10 cellular contexts compared by ENCODE assay signal in the genomic region with DNA sequence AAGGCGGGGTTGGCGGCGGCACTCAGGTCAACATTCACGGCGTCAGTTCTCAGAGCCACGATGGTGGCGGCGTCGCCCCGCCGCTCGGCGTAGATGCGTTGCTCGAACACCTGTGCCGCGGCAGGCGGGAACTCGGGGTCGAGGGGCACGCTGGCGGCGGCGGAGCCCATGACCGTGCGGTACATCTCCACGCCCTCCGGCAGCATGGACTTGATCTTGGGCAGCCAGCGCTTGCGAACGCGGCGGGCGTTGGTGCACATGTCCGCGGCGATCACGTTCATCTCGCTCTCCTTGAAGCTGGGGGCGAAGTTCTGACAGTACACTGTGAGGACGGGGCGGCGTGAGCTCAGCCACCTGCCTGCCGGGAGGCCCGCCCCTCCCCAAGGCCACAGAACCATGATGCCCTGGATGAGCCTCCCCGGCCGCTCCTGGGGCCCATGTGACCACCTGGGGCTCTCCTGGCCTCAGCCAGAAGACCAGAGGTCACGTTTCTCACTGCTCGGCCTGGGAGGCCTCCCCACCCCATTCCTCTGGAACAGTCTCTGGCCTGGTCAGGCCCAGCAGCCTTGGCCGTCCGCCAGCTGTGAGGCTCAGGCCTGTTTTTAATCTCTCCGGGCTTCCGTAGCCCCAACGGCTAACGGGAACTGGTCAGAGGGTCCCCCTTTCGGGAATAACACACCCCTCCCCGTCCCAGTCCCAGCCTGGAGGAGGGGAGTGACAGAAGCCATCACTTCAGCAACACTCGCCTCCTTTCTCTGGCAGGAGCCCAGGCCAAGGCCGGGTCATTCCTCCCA. TPM values are rescaled to one million over a fixed set of nuclear protein-coding genes. Genes with fewer than 3 reads are reported as not detected.
DNase-seq lines count a peak whose midpoint lies in the region; ATAC-seq, FAIRE-seq and TF ChIP-seq lines count a peak whose summit lies in the region.
"Had no signal": no experiment of that assay in that cellular context is flagged by ENCODE, and none has a peak within 500 bp of the region (broad histone marks: within the 10 kb centered on the region; RNA-seq: fewer than 3 reads in every experiment).

No MANE protein-coding gene starts in this region.

- TF ChIP-seq CTCF in transverse colon (IDR thresholded peaks at IDR 0.05), result no peak

- no peak for TF ChIP-seq EP300 in transverse colon (IDR thresholded peaks at IDR 0.05; ENCODE audit: low read depth)

- H3K9me3 ChIP-seq in mucosa of rectum (ENCODE audit: control insufficient read depth in 2 of 2, low read length in 2 of 2) (no peaks in the 10 kb centered on the region), transverse colon (no peaks in the 10 kb centered on the region), small intestine (ENCODE audit: control insufficient read depth, low read depth) (no peaks in the 10 kb centered on the region)

- intact Hi-C loops in transverse colon (cut with DNase I; ENCODE audit: low total_unique reads), result no loop called here

- FAIRE-seq in small intestine (lab: Jason Lieb, UNC), result no peak
- FAIRE-seq: GM12878 had no signal

- no peak overlapping the region for H3K9ac ChIP-seq in mucosa of rectum (ENCODE audit: low read depth in 1 of 2, low read length in 2 of 2)

- DNase-seq in RPMI8226, result peak; percentile 79
- DNase-seq in fibroblast of gingiva (ENCODE audit: low read depth), result peak; percentile 72
- DNase-seq in transverse colon, result peak; percentile 60
- no peak for DNase-seq in SW480 (ENCODE audit: low spot score)
- no peak for DNase-seq in NK-92 treated with Interleukin-12 subunit alpha and Interleukin-12 subunit beta, amount 100 ng/mL, for 24 hours (lab: John Stamatoyannopoulos, UW)
- DNase-seq in small intestine, result no peak
- DNase-seq: NCI-H510A treated with DMSO at 0.1 percent for 48 hours had no signal

- in situ Hi-C loops in transverse colon (cut with MboI; ENCODE audit: low pct_ligation_motif_present in 1 of 4, low pct_unique_long_range_greater_than_20kb in 1 of 4, low sequenced_read_pairs in 3 of 4), result no loop called here

- WGBS in transverse colon (ENCODE audit: low coverage in 1 of 2), 2 donors, result 80% methylated on average over 59 of the region's 59 CpGs; no CpG with 5 or more reads in 1 of the 2 donors
- WGBS in small intestine, 3 donors, result 79 to 89% (median 86%) methylated on average over 33 to 59 of the region's 59 CpGs

- H3K27me3 ChIP-seq in mucosa of rectum (ENCODE audit: control insufficient read depth in 2 of 2, insufficient read depth in 2 of 2, low read length in 2 of 2) (no peaks in the 10 kb centered on the region), transverse colon (no peaks in the 10 kb centered on the region), small intestine (ENCODE audit: control insufficient read depth in 2 of 2, insufficient read depth in 2 of 2, low read length in 2 of 2) (no peaks in the 10 kb centered on the region)

- no peak for ATAC-seq in HG03354 (IDR thresholded peaks at IDR 0.05; ENCODE audit: poor library complexity, severe bottlenecking, unreplicated experiment)
- ATAC-seq: GM12878 had no signal

- H3K36me3 ChIP-seq in mucosa of rectum (ENCODE audit: control insufficient read depth in 2 of 2, insufficient read depth in 2 of 2, low read length in 2 of 2) (peaks cover 3 to 6% of the 10 kb centered on the region in 2 donors), transverse colon (peaks cover 0 to 7% (median 0%) of the 10 kb centered on the region in 4 donors), small intestine (ENCODE audit: control insufficient read depth in 2 of 2, insufficient read depth in 2 of 2, low read length in 2 of 2) (peaks cover 0 to 18% of the 10 kb centered on the region in 2 donors)

- peaks cover 0 to 4% of the 10 kb centered on the region in 2 donors for H3K4me1 ChIP-seq in mucosa of rectum (ENCODE audit: control insufficient read depth in 2 of 2, insufficient read depth in 2 of 2, low read length in 2 of 2)
- peaks cover 9 to 26% (median 18%) of the 10 kb centered on the region in 4 donors for H3K4me1 ChIP-seq in transverse colon
- H3K4me1 ChIP-seq in small intestine (ENCODE audit: control insufficient read depth in 2 of 2, insufficient read depth in 1 of 2, low read depth in 1 of 2, low read length in 1 of 2), result no peaks in the 10 kb centered on the region

- H3K4me3 ChIP-seq in mucosa of rectum (ENCODE audit: low read length in 2 of 2) (no peak overlapping the region), transverse colon (peak overlapping the region in 1 of 4 donors; percentile 20), small intestine (ENCODE audit: low read depth in 1 of 2, low read length in 2 of 2) (no peak overlapping the region)
- H3K4me3 ChIP-seq: GM12878 had no signal

- H3K27ac ChIP-seq in mucosa of rectum (ENCODE audit: low read depth in 2 of 2, low read length in 2 of 2) (peak overlapping the region; percentile 23 to 27), transverse colon (peak overlapping the region; percentile 51 to 73 (median 64)), small intestine (ENCODE audit: low read depth in 1 of 2, low read length in 1 of 2) (peak overlapping the region in 1 of 2 donors; percentile 81)

- TF ChIP-seq POLR2A in transverse colon (IDR thresholded peaks at IDR 0.05), result no peak

RNA-seq across cellular contexts. Expression of gene UBAC1, which starts 50.7 kb away (rescaled TPM):
- total RNA-seq in transverse colon, result 10 to 100 TPM; 42.6 to 91.9 (median 62.9) TPM
- 10 to 100 TPM; 56.0 to 78.5 (median 70.5) TPM for polyA plus RNA-seq in small intestine

Comparison
In these comparisons a context has a peak if more than half of its experiments do, and no peak if none do; other contexts are left out.
1. DNase-seq: peak in RPMI8226 (single experiment), fibroblast of gingiva (single experiment) and transverse colon (single experiment); none in SW480 (single experiment), NK-92 treated with Interleukin-12 subunit alpha and Interleukin-12 subunit beta, amount 100 ng/mL, for 24 hours (single experiment) and small intestine (single experiment).